In genomic region chr19:14080887-14081796, GRCh38 we compare ENCODE assay signal across 8 cellular contexts. TPM values are rescaled to one million over a fixed set of nuclear protein-coding genes. Genes with fewer than 3 reads are reported as not detected.
DNase-seq lines count a peak whose midpoint lies in the region; ATAC-seq and TF ChIP-seq lines count a peak whose summit lies in the region.

No MANE protein-coding gene starts in this region.

- H2AFZ ChIP-seq in PC-9, result peak overlapping the region; percentile 93

- H3K27ac ChIP-seq in PC-9, result peak overlapping the region; percentile 71

- H3F3A ChIP-seq in PC-9 (ENCODE audit: insufficient read depth, low read depth), result peaks cover 14% of the 10 kb centered on the region; the same call in 1 of the 2 replicates

- CTCF ChIA-PET in PC-9 (lab: Charles Lee), result interaction anchor here (0.5 to 0.6 kb wide), 2 partner anchors 34 to 129 kb away, joined by 3 to 4 read pairs; partner anchors contain the start of gene DCAF15

- H3K9me3 ChIP-seq in PC-9 (ENCODE audit: insufficient read depth, low read depth), result no peaks in the 10 kb centered on the region
- H3K9me3 ChIP-seq in mucosa of stomach (ENCODE audit: control insufficient read depth, low read length), result no peaks in the 10 kb centered on the region

- no peaks in the 10 kb centered on the region for H3K36me3 ChIP-seq in PC-9 (ENCODE audit: low read depth)
- no peaks in the 10 kb centered on the region for H3K36me3 ChIP-seq in mucosa of stomach (ENCODE audit: control insufficient read depth, insufficient read depth, low read length)

- in situ Hi-C loops in KBM-7 (cut with MboI; ENCODE audit: low pct_unique_long_range_greater_than_20kb, low sequenced_read_pairs), result no loop called here

- ATAC-seq in GM21723 (IDR thresholded peaks at IDR 0.05; ENCODE audit: unreplicated experiment) (peak; percentile 85), esophagus mucosa (peak; percentile 88)
- peak; percentile 95 for ATAC-seq in activated T-cell treated with anti-CD3 and anti-CD28 coated beads, Interleukin-2, amount 50 U/mL, for 4 hours

- peak overlapping the region; percentile 96 for H3K9ac ChIP-seq in mucosa of stomach (ENCODE audit: low read length)

- H3K9me2 ChIP-seq in PC-9 (ENCODE audit: insufficient read depth), result no peaks in the 10 kb centered on the region

- H3K4me1 ChIP-seq in PC-9 (replicated peaks; ENCODE audit: insufficient read depth), result peaks cover 16% of the 10 kb centered on the region
- H3K4me1 ChIP-seq in mucosa of stomach (ENCODE audit: control insufficient read depth, insufficient read depth, low read length), result peaks cover 38% of the 10 kb centered on the region

- peak overlapping the region; percentile 85 for H3K4me3 ChIP-seq in PC-9
- peak overlapping the region; percentile 67 for H3K4me3 ChIP-seq in mucosa of stomach (ENCODE audit: low read length)

- H3K27me3 ChIP-seq in PC-9 (ENCODE audit: insufficient read depth, low read depth) (no peaks in the 10 kb centered on the region), mucosa of stomach (ENCODE audit: control insufficient read depth, insufficient read depth, low read length) (no peaks in the 10 kb centered on the region)

- no peaks in the 10 kb centered on the region for H3K36me3 Mint-ChIP-seq in activated T-cell treated with anti-CD3 and anti-CD28 coated beads, Interleukin-2, amount 50 U/mL, for 4 hours (ENCODE audit: insufficient read depth)

- no peaks in the 10 kb centered on the region for H3K27me3 Mint-ChIP-seq in activated T-cell treated with anti-CD3 and anti-CD28 coated beads, Interleukin-2, amount 50 U/mL, for 4 hours (ENCODE audit: low read depth)

- H3K4me3 Mint-ChIP-seq in activated T-cell treated with anti-CD3 and anti-CD28 coated beads, Interleukin-2, amount 50 U/mL, for 4 hours, result peak overlapping the region; percentile 90

- H4K20me1 ChIP-seq in PC-9 (ENCODE audit: insufficient read depth), result no peaks in the 10 kb centered on the region

- intact Hi-C loops in PC-9 (cut with micrococcal nuclease; ENCODE audit: unreplicated experiment), result loop anchor here (2.0 to 5.0 kb wide), 3 partner anchors 36 to 338 kb away; partner anchors contain the start of genes ASF1B, DDX39A and PRKACA

- DNase-seq in DMS53 treated with DMSO at 0.1 percent for 48 hours (lab: John Stamatoyannopoulos, UW; ENCODE audit: unreplicated experiment) (peak; percentile 95), KBM-7 (peak; percentile 99), PC-9 (peak; percentile 99)
- peak; percentile 99 for DNase-seq in activated T-cell treated with anti-CD3 and anti-CD28 coated beads, Interleukin-2, amount 50 U/mL, for 4 hours
- peak; percentile 100 for DNase-seq in stimulated activated CD8-positive, alpha-beta memory T cell treated with anti-CD3 and anti-CD28 coated beads, Interleukin-4, amount 100 ng/mL, for 48 hours

- TSS peak; percentile 87 for BruUV-seq in PC-9 (replicated peaks; lab: Mats Ljungman, UMichigan)

- peaks cover 12% of the 10 kb centered on the region for H3K4me1 Mint-ChIP-seq in activated T-cell treated with anti-CD3 and anti-CD28 coated beads, Interleukin-2, amount 50 U/mL, for 4 hours (ENCODE audit: low read depth)

- H3K4me2 ChIP-seq in PC-9, result peak overlapping the region; percentile 91

- TF ChIP-seq CTCF in PC-9 (conservative IDR thresholded peaks at IDR 0.05), result no peak

- H3K79me2 ChIP-seq in PC-9 (ENCODE audit: low read depth), result peaks cover 14% of the 10 kb centered on the region

- POLR2A ChIA-PET in PC-9 (lab: Charles Lee; ENCODE audit: unreplicated experiment), result interaction anchor here (0.5 to 0.6 kb wide), 2 partner anchors 350 to 408 kb away, joined by 3 to 6 read pairs; no protein-coding TSS in a partner anchor

- no peaks in the 10 kb centered on the region for H3K9me3 Mint-ChIP-seq in activated T-cell treated with anti-CD3 and anti-CD28 coated beads, Interleukin-2, amount 50 U/mL, for 4 hours

RNA-seq across cellular contexts. Expression of gene C19orf67, which starts 4.4 kb away (rescaled TPM):
- total RNA-seq in PC-9 (2021) (not detected in 2 replicates), esophagus mucosa (0.12 TPM)
- under 1 TPM in 1 of 3 donors, not detected in 2; 0.48 TPM for total RNA-seq in activated T-cell treated with anti-CD3 and anti-CD28 coated beads, Interleukin-2, amount 50 U/mL, for 4 hours

RNA-seq across cellular contexts. Expression of gene MISP3, which starts 8.6 kb away (rescaled TPM):
- total RNA-seq in PC-9 (2021) (6.7 and 10.5 TPM in 2 replicates), esophagus mucosa (3.4 TPM)
- total RNA-seq in activated T-cell treated with anti-CD3 and anti-CD28 coated beads, Interleukin-2, amount 50 U/mL, for 4 hours, result under 1 TPM; 0.24 to 0.48 (median 0.43) TPM

RNA-seq across cellular contexts. Expression of gene SAMD1, which starts 9.4 kb away (rescaled TPM):
- total RNA-seq in PC-9 (2021), result 50.3 and 54.7 TPM in 2 replicates
- 100 to 1,000 TPM in 2 of 3 donors, 10 to 100 TPM in 1; 90.0 to 130 (median 112) TPM for total RNA-seq in activated T-cell treated with anti-CD3 and anti-CD28 coated beads, Interleukin-2, amount 50 U/mL, for 4 hours
- total RNA-seq in esophagus mucosa, result 24.8 TPM

RNA-seq across cellular contexts. Expression of gene PALM3, which starts 19.3 kb away (rescaled TPM):
- total RNA-seq in PC-9 (2021), result 25.0 and 28.8 TPM in 2 replicates
- not detected for total RNA-seq in activated T-cell treated with anti-CD3 and anti-CD28 coated beads, Interleukin-2, amount 50 U/mL, for 4 hours
- total RNA-seq in esophagus mucosa, result 0.08 TPM

RNA-seq across cellular contexts. Expression of gene PRKACA, which starts 36.4 kb away (rescaled TPM):
- total RNA-seq in PC-9 (2021) (62.0 and 82.8 TPM in 2 replicates), esophagus mucosa (45.2 TPM)
- 10 to 100 TPM; 45.0 to 46.1 (median 45.3) TPM for total RNA-seq in activated T-cell treated with anti-CD3 and anti-CD28 coated beads, Interleukin-2, amount 50 U/mL, for 4 hours

Comparison
In these comparisons a context has a peak if more than half of its experiments do, and no peak if none do; other contexts are left out.
1. Peak in every context shown above with its lines: DNase-seq, ATAC-seq, H3K4me3 ChIP-seq and H3K27ac ChIP-seq.